In genomic region chr5:167699434-167699833, GRCh38 we compare ENCODE assay signal across 10 cellular contexts.
A peak's percentile ranks its signal among the peaks of the same experiment; 100 is the strongest.
DNase-seq lines count a peak whose midpoint lies in the region; ATAC-seq and TF ChIP-seq lines count a peak whose summit lies in the region.
"Had no signal": no experiment of that assay in that cellular context is flagged by ENCODE, and none has a peak within 500 bp of the region (broad histone marks: within the 10 kb centered on the region; RNA-seq: fewer than 3 reads in every experiment).

No MANE protein-coding gene starts in this region.

- H3K4me3 ChIP-seq in MG63 (no peak overlapping the region), epithelial cell of esophagus (ENCODE audit: low read length) (no peak overlapping the region), stomach (no peak overlapping the region)

- no peak for TF ChIP-seq EP300 in stomach (IDR thresholded peaks at IDR 0.05)

- TF ChIP-seq CTCF in epithelial cell of esophagus (IDR thresholded peaks at IDR 0.05; ENCODE audit: insufficient read depth, low read depth, low read length, missing control alignments) (no peak), nephron progenitor cell (IDR thresholded peaks at IDR 0.05) (no peak), stomach (IDR thresholded peaks at IDR 0.05) (no peak)

- no peaks in the 10 kb centered on the region for H3K27me3 Mint-ChIP-seq in nephron progenitor cell (ENCODE audit: low read depth, poor library complexity)

- no peaks in the 10 kb centered on the region for H3K4me1 ChIP-seq in stomach

- in situ Hi-C loops in G401 (cut with HindIII; ENCODE audit: low sequenced_read_pairs): no loop called here

- WGBS in stomach, 5 donors: 4 to 20% (median 9%) methylated on average over 1 of the region's 1 CpG; no CpG with 5 or more reads in 1 of the 5 donors

- H3K36me3 ChIP-seq in MG63 (peaks cover 3% of the 10 kb centered on the region; the same call in 1 of the 2 replicates), stomach (no peaks in the 10 kb centered on the region)

- H3K9me3 ChIP-seq in MG63 (no peaks in the 10 kb centered on the region; the same call in 1 of the 2 replicates), stomach (no peaks in the 10 kb centered on the region)

- H3K4me1 Mint-ChIP-seq in nephron progenitor cell: peaks cover 27% of the 10 kb centered on the region

- H3K27ac Mint-ChIP-seq in nephron progenitor cell: peak overlapping the region; percentile 71

- DNase-seq in G401 (ENCODE audit: low spot score) (peak; percentile 70), MG63 (peak; percentile 92), epithelial cell of esophagus (ENCODE audit: low read depth) (peak; percentile 100), nephron progenitor cell (no peak), inferior parietal cortex (ENCODE audit: extremely low spot score) (no peak), stomach (no peak)
- DNase-seq: dermis blood vessel endothelial cell; stimulated activated CD4-positive, alpha-beta T cell treated with anti-CD3 and anti-CD28 coated beads, Interleukin-4, amount 100 ng/mL, for 24 hours had no signal

- no peak for TF ChIP-seq POLR2A in stomach (IDR thresholded peaks at IDR 0.05)

- H3K9me3 Mint-ChIP-seq in nephron progenitor cell: peaks cover 12% of the 10 kb centered on the region

- H3K27me3 ChIP-seq in MG63 (no peaks in the 10 kb centered on the region), stomach (no peaks in the 10 kb centered on the region)

- no peaks in the 10 kb centered on the region for H3K36me3 Mint-ChIP-seq in nephron progenitor cell (ENCODE audit: low read depth)

- ATAC-seq in GM19455 (IDR thresholded peaks at IDR 0.05; ENCODE audit: unreplicated experiment): no peak
- no peak for ATAC-seq in GM21526 (IDR thresholded peaks at IDR 0.05; ENCODE audit: low FRiP score, unreplicated experiment)

- no peak overlapping the region for H3K27ac ChIP-seq in stomach

- H3K4me3 Mint-ChIP-seq in nephron progenitor cell: no peak overlapping the region

- intact Hi-C loops in stomach (cut with DNase I; ENCODE audit: low total_unique reads): no loop called here

Comparison
In these comparisons a context has a peak if more than half of its experiments do, and no peak if none do; other contexts are left out.
1. DNase-seq: peak in G401 (single experiment), MG63 (single experiment) and epithelial cell of esophagus (single experiment); none in nephron progenitor cell (single experiment), inferior parietal cortex (single experiment) and stomach (single experiment).